In genomic region chr20:7689151-7689550, GRCh38 we compare ENCODE assay signal across 28 cellular contexts.
"Had no signal": no experiment of that assay in that cellular context is flagged by ENCODE, and none has a peak within 500 bp of the region (broad histone marks: within the 10 kb centered on the region; RNA-seq: fewer than 3 reads in every experiment).

No MANE protein-coding gene starts in this region.

- ATAC-seq: effector memory CD8-positive, alpha-beta T cell; esophagus mucosa; foreskin keratinocyte; gastrocnemius medialis; gastroesophageal sphincter; heart left ventricle; heart right ventricle had no signal

- H3K27ac ChIP-seq: coronary artery, dorsolateral prefrontal cortex, epithelial cell of prostate, esophagus muscularis mucosa, esophagus squamous epithelium, foreskin keratinocyte, gastrocnemius medialis, gastroesophageal sphincter, heart left ventricle, heart right ventricle had no signal

- H3K9me3 ChIP-seq: esophagus muscularis mucosa, esophagus squamous epithelium, gastrocnemius medialis, gastroesophageal sphincter, heart right ventricle had no signal

- H3K27me3 ChIP-seq: dorsolateral prefrontal cortex, esophagus muscularis mucosa, esophagus squamous epithelium, foreskin keratinocyte, gastrocnemius medialis, gastroesophageal sphincter, heart left ventricle, heart right ventricle had no signal

- H3K9me3 Mint-ChIP-seq: dendritic cell treated with granulocyte-macrophage colony-stimulating factor and Interleukin-4, amounts not matched to agents 40 ng/mL and 50 ng/mL, for 4 days; endodermal cell had no signal

- H3K27me3 Mint-ChIP-seq: dendritic cell treated with granulocyte-macrophage colony-stimulating factor and Interleukin-4, amounts not matched to agents 40 ng/mL and 50 ng/mL, for 4 days; effector memory CD8-positive, alpha-beta T cell had no signal

- DNase-seq: cortex of kidney; dermis blood vessel endothelial cell; dorsolateral prefrontal cortex; effector CD4-positive, alpha-beta T cell; effector CD8-positive, alpha-beta T cell; effector memory CD4-positive, alpha-beta T cell; effector memory CD8-positive, alpha-beta T cell; endodermal cell; erythroblast; esophagus squamous epithelium; foreskin fibroblast; foreskin keratinocyte; foreskin melanocyte; gastrocnemius medialis; glutamatergic neuron; head of caudate nucleus; heart left ventricle; heart right ventricle had no signal

- H3K36me3 ChIP-seq: esophagus muscularis mucosa, esophagus squamous epithelium, gastrocnemius medialis, gastroesophageal sphincter, heart left ventricle, heart right ventricle had no signal

- H3K4me1 ChIP-seq: esophagus muscularis mucosa, esophagus squamous epithelium, foreskin keratinocyte, gastrocnemius medialis, gastroesophageal sphincter, heart left ventricle, heart right ventricle had no signal

- H3K4me3 ChIP-seq: coronary artery, dorsolateral prefrontal cortex, esophagus muscularis mucosa, esophagus squamous epithelium, gastrocnemius medialis, gastroesophageal sphincter, heart left ventricle, heart right ventricle had no signal

- H3K4me3 Mint-ChIP-seq: dendritic cell treated with granulocyte-macrophage colony-stimulating factor and Interleukin-4, amounts not matched to agents 40 ng/mL and 50 ng/mL, for 4 days; effector memory CD8-positive, alpha-beta T cell; endodermal cell had no signal

- FAIRE-seq: colon, endometrium, endothelial cell of umbilical vein, frontal cortex had no signal

- H3K27ac Mint-ChIP-seq: dendritic cell treated with granulocyte-macrophage colony-stimulating factor and Interleukin-4, amounts not matched to agents 40 ng/mL and 50 ng/mL, for 4 days; effector memory CD8-positive, alpha-beta T cell; endodermal cell had no signal
